Comparison of ENCODE assay signal across 32 cellular contexts in the genomic region with DNA sequence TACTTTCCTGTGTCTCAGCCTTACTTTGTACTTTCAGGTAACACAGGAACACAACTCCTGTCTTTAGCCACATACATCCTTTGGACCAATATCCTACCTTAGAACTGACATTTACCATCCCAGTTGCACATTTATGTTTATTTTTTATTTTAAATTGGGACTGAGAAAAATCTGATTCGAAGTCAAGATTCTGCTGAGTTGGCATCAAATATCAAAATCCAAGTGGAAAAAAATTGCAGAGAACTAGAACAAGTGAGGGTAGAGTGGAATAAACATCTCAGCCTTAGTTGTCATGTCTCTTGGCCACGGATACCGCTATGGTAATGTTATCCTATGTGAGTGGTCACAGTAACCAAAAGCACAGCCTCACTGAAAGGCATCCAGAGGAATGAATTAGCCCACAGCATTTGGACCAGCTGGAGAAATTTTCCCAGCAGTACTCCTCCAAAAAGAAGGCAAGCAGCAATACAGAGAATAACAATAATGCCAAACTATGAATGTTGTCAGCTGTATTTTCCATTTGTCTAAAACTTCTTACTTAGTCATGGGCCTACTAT. TPM values are rescaled to one million over a fixed set of nuclear protein-coding genes. Genes with fewer than 3 reads are reported as not detected.
"Had no signal": no experiment of that assay in that cellular context is flagged by ENCODE, and none has a peak within 500 bp of the region (broad histone marks: within the 10 kb centered on the region; RNA-seq: fewer than 3 reads in every experiment).

No MANE protein-coding gene starts in this region.

- H3K27ac ChIP-seq: ascending aorta, VCaP had no signal

- DNase-seq: activated B cell treated with CpG ODN at 0.5 μM for 24 hours; activated CD4-positive, alpha-beta memory T cell treated with anti-CD3 and anti-CD28 coated beads for 36 hours; activated CD4-positive, alpha-beta T cell treated with anti-CD3 and anti-CD28 coated beads for 4 hours; activated CD4-positive, alpha-beta T cell treated with anti-CD3 and anti-CD28 coated beads, Interleukin-2, amount 10 ng/mL, durations not matched to agents 24 days and 14 days; activated CD4-positive, alpha-beta T cell treated with anti-CD3 and anti-CD28 coated beads, Interleukin-2, amount 50 U/mL, for 1 hour; activated CD4-positive, alpha-beta T cell treated with anti-CD3 and anti-CD28 coated beads, Interleukin-2, amount 50 U/mL, for 4 hours; activated CD4-positive, CD25-positive, alpha-beta regulatory T cell treated with anti-CD3 and anti-CD28 coated beads, Interleukin-2, amount 50 U/mL, for 72 hours; activated CD8-positive, alpha-beta memory T cell treated with anti-CD3 and anti-CD28 coated beads, Interleukin-2, amount 50 U/mL, for 4 hours; activated CD8-positive, alpha-beta T cell treated with anti-CD3 and anti-CD28 coated beads for 36 hours; activated effector memory CD4-positive, alpha-beta T cell treated with anti-CD3 and anti-CD28 coated beads, Interleukin-2, amount 50 U/mL, for 16 hours; activated gamma-delta T cell treated with Interleukin-2 at 50 U/mL for 16 hours; activated naive CD4-positive, alpha-beta T cell; activated naive CD4-positive, alpha-beta T cell treated with anti-CD3 and anti-CD28 coated beads for 36 hours; activated naive CD4-positive, alpha-beta T cell treated with anti-CD3 and anti-CD28 coated beads, Interleukin-2, amount 50 U/mL, for 16 hours; activated naive CD8-positive, alpha-beta T cell treated with anti-CD3 and anti-CD28 coated beads, Interleukin-2, amount 10 ng/mL, durations not matched to agents 7 days and 5 days; activated naive CD8-positive, alpha-beta T cell treated with anti-CD3 and anti-CD28 coated beads, Interleukin-2, amount 50 U/mL, for 24 hours; activated T-cell treated with anti-CD3 and anti-CD28 coated beads for 4 hours; activated T-cell treated with anti-CD3 and anti-CD28 coated beads, Interleukin-2, amount 50 U/mL, for 1 hour; activated T-cell treated with anti-CD3 and anti-CD28 coated beads, Interleukin-2, amount 50 U/mL, for 4 hours; activated T-cell treated with anti-CD3 and anti-CD28 coated beads, Interleukin-2, amount 50 U/mL, for 72 hours; amygdala; anterior cingulate cortex; central memory CD4-positive, alpha-beta T cell; T-helper 1 cell; T-helper 2 cell; T-helper 9 cell had no signal

- H3K36me3 ChIP-seq: ascending aorta had no signal

- H3K27me3 ChIP-seq: ascending aorta had no signal

- H3K4me1 ChIP-seq: ascending aorta had no signal

- H3K9me3 ChIP-seq: ascending aorta had no signal

- FAIRE-seq: TTC549 had no signal

- H3K4me3 ChIP-seq: ascending aorta had no signal

- ATAC-seq: activated CD8-positive, alpha-beta T cell treated with anti-CD3 and anti-CD28 coated beads for 36 hours; activated naive CD8-positive, alpha-beta T cell treated with anti-CD3 and anti-CD28 coated beads, Interleukin-2, amount 50 U/mL, for 24 hours; activated T-cell treated with anti-CD3 and anti-CD28 coated beads, Interleukin-2, amount 50 U/mL, for 4 hours; activated T-cell treated with anti-CD3 and anti-CD28 coated beads, Interleukin-2, amount 50 U/mL, for 72 hours; activated T-helper 17 cell treated with anti-CD3 and anti-CD28 coated beads, Interleukin-2, amount 50 U/mL, for 72 hours had no signal

RNA-seq across cellular contexts. Expression of a gene that starts 17.6 kb away (rescaled TPM):
- total RNA-seq: activated CD4-positive, alpha-beta memory T cell treated with anti-CD3 and anti-CD28 coated beads for 36 hours; activated CD4-positive, alpha-beta T cell treated with anti-CD3 and anti-CD28 coated beads, Interleukin-2, amount 10 ng/mL, durations not matched to agents 24 days and 14 days; activated CD8-positive, alpha-beta memory T cell treated with anti-CD3 and anti-CD28 coated beads for 36 hours; activated CD8-positive, alpha-beta T cell treated with anti-CD3 and anti-CD28 coated beads for 36 hours; activated naive CD4-positive, alpha-beta T cell treated with anti-CD3 and anti-CD28 coated beads for 36 hours; activated naive CD8-positive, alpha-beta T cell treated with anti-CD3 and anti-CD28 coated beads, Interleukin-2, amount 10 ng/mL, durations not matched to agents 7 days and 5 days; activated T-cell treated with anti-CD3 and anti-CD28 coated beads, Interleukin-2, amount 50 U/mL, for 4 hours; activated T-cell treated with anti-CD3 and anti-CD28 coated beads, Interleukin-2, amount 50 U/mL, for 72 hours; activated T-helper 1 cell treated with anti-CD3 and anti-CD28 coated beads, Interleukin-12 subunit alpha, Interleukin-12 subunit beta, Interleukin-2, Interleukin-4 antibody, amounts not matched to agents 30 ng/mL and 10 ng/mL and 1 ng/mL, durations not matched to agents 14 hours and 24 hours and 36 hours; activated T-helper 17 cell treated with anti-CD3 and anti-CD28 coated beads, Interleukin-2, amount 50 U/mL, for 72 hours had no signal
